ENCODE assay signal across 12 cellular contexts in genomic region chr2:75595541-75596395, GRCh38. TPM values are rescaled to one million over a fixed set of nuclear protein-coding genes. Genes with fewer than 3 reads are reported as not detected.
A peak's percentile ranks its signal among the peaks of the same experiment; 100 is the strongest.
DNase-seq lines count a peak whose midpoint lies in the region; ATAC-seq lines count a peak whose summit lies in the region.
"Had no signal": no experiment of that assay in that cellular context is flagged by ENCODE, and none has a peak within 500 bp of the region (broad histone marks: within the 10 kb centered on the region; RNA-seq: fewer than 3 reads in every experiment).

No MANE protein-coding gene starts in this region.

- DNase-seq in Daoy (ENCODE audit: low read depth) (peak; percentile 64), NCI-H226 (peak; percentile 76), epidermal melanocyte (ENCODE audit: insufficient read length, low spot score) (peak; percentile 38), trophoblast cell (peak; percentile 39 to 83), 8988T (no peak)
- DNase-seq in activated T-cell treated with anti-CD3 and anti-CD28 coated beads, Interleukin-2, amount 50 U/mL, for 1 hour: no peak
- DNase-seq: effector memory CD4-positive, alpha-beta T cell; NCI-H1048; NCI-H446; stomach had no signal

- H3K79me1 ChIP-seq in trophoblast cell (ENCODE audit: low read length): peaks cover 19% of the 10 kb centered on the region

- no peaks in the 10 kb centered on the region for H3K27me3 ChIP-seq in trophoblast cell (ENCODE audit: insufficient read depth, low read length)
- H3K27me3 ChIP-seq: stomach had no signal

- H2BK12ac ChIP-seq in trophoblast cell (ENCODE audit: low read length): peak overlapping the region; percentile 79

- H3K27ac ChIP-seq in trophoblast cell (ENCODE audit: low read depth, low read length): peak overlapping the region; percentile 12
- H3K27ac ChIP-seq: stomach had no signal

- H4K91ac ChIP-seq in trophoblast cell (ENCODE audit: low read depth, low read length): peak overlapping the region; percentile 61

- H3K79me2 ChIP-seq in trophoblast cell (ENCODE audit: control insufficient read depth, insufficient read depth, low read length, poor library complexity): peaks cover 4% of the 10 kb centered on the region

- no peak overlapping the region for H2AK5ac ChIP-seq in trophoblast cell (ENCODE audit: low read length)

- no peak overlapping the region for H3K4ac ChIP-seq in trophoblast cell (ENCODE audit: low read depth, low read length)

- no peak overlapping the region for H2BK5ac ChIP-seq in trophoblast cell (ENCODE audit: low read depth, low read length, poor library complexity)

- no peaks in the 10 kb centered on the region for H3K9me3 ChIP-seq in trophoblast cell (ENCODE audit: insufficient read depth, low read depth, low read length)
- H3K9me3 ChIP-seq: stomach had no signal

- WGBS in trophoblast cell (ENCODE audit: extremely low coverage, insufficient coverage, insufficient read length): no CpG with 5 or more reads among the region's 1 CpG

- no peak overlapping the region for H4K8ac ChIP-seq in trophoblast cell (ENCODE audit: low read depth, low read length)

- no peaks in the 10 kb centered on the region for H3K36me3 ChIP-seq in trophoblast cell (ENCODE audit: control insufficient read depth in 1 of 2, insufficient read depth in 2 of 2, low read length in 2 of 2)
- H3K36me3 ChIP-seq: stomach had no signal

- no peak overlapping the region for H3K4me3 ChIP-seq in trophoblast cell (ENCODE audit: low read depth, low read length)
- H3K4me3 ChIP-seq: stomach had no signal

- ATAC-seq in HG03039 (IDR thresholded peaks at IDR 0.05; ENCODE audit: unreplicated experiment) (no peak), HG03280 (IDR thresholded peaks at IDR 0.05; ENCODE audit: unreplicated experiment) (no peak)

- peak overlapping the region; percentile 32 for H3K18ac ChIP-seq in trophoblast cell (ENCODE audit: low read length)

- no peak overlapping the region for H3K4me2 ChIP-seq in trophoblast cell (ENCODE audit: low read length)

- H3K23ac ChIP-seq in trophoblast cell (ENCODE audit: low read length): no peak overlapping the region

- H4K12ac ChIP-seq in trophoblast cell (ENCODE audit: low read depth, low read length): no peak overlapping the region

- no peak overlapping the region for H2BK120ac ChIP-seq in trophoblast cell (ENCODE audit: insufficient read depth, low read length, poor library complexity)

- H3K14ac ChIP-seq in trophoblast cell (ENCODE audit: low read length): peak overlapping the region; percentile 25

- peaks cover 22 to 36% of the 10 kb centered on the region in 2 experiments for H3K4me1 ChIP-seq in trophoblast cell (ENCODE audit: control insufficient read depth in 1 of 2, insufficient read depth in 2 of 2, low read length in 2 of 2)
- H3K4me1 ChIP-seq: stomach had no signal

- H2AFZ ChIP-seq in trophoblast cell (ENCODE audit: insufficient read depth, low read length, poor library complexity): no peak overlapping the region

- no peak overlapping the region for H3K9ac ChIP-seq in trophoblast cell (ENCODE audit: low read length)

RNA-seq across cellular contexts. Expression of gene EVA1A, which starts 35.0 kb away (rescaled TPM):
- total RNA-seq in Daoy (2014; rRNA removed; shearing (Covaris generic)): 73.2 and 98.7 TPM in 2 replicates
- polyA plus RNA-seq in trophoblast cell (2013): 20.1 and 20.6 TPM in 2 replicates

RNA-seq across cellular contexts. Expression of gene MRPL19, which starts 50.8 kb away (rescaled TPM):
- total RNA-seq in Daoy (2014; rRNA removed; shearing (Covaris generic)): 88.3 and 104 TPM in 2 replicates
- polyA plus RNA-seq in trophoblast cell (2013): 28.0 and 30.2 TPM in 2 replicates

Comparison
In these comparisons a context has a peak if more than half of its experiments do, and no peak if none do; other contexts are left out.
1. DNase-seq: peak in Daoy (single experiment), NCI-H226 (single experiment), epidermal melanocyte (single experiment) and trophoblast cell (2 of 2); none in activated T-cell treated with anti-CD3 and anti-CD28 coated beads, Interleukin-2, amount 50 U/mL, for 1 hour (single experiment) and 8988T (single experiment).